ENCODE assay signal across 15 cellular contexts in the genomic region with DNA sequence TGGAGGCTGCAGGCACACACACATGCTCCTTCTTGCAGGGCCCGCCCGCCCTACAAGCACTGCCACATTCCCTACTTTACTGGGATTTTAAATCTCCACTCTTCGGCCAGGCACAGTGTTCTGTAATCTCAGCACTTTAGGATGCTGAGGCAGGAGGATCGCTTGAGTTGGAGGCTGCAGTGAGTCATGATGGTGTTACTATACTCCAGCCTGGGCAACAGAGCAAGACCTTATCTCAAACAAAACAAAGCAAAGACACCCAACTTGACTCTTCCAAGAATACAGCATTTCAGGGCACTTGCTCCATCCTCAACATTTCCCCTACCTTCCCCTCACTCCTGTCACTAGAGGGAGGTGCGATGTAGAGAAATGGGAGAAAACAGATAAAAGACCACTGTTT.
A peak's percentile ranks its signal among the peaks of the same experiment; 100 is the strongest.
DNase-seq lines count a peak whose midpoint lies in the region; ATAC-seq and TF ChIP-seq lines count a peak whose summit lies in the region.
"Had no signal": no experiment of that assay in that cellular context is flagged by ENCODE, and none has a peak within 500 bp of the region (broad histone marks: within the 10 kb centered on the region; RNA-seq: fewer than 3 reads in every experiment).

No MANE protein-coding gene starts in this region.

- no peaks in the 10 kb centered on the region for H3K27me3 ChIP-seq in brain microvascular endothelial cell (replicated peaks)
- H3K27me3 ChIP-seq: BLaER1 treated with 17β-estradiol and CSF1 and Interleukin-3, amounts not matched to agents 10 nM and 100 nM had no signal

- no peak for TF ChIP-seq CTCF in brain microvascular endothelial cell (IDR thresholded peaks at IDR 0.05; ENCODE audit: low read depth, low read length, missing control alignments)

- H3K9me3 Mint-ChIP-seq in stimulated activated memory B cell treated with anti-CD40 and anti-IgM and Interleukin-4, amounts not matched to agents 10 μg/mL and 1 μg/mL and 100 μg/mL, for 72 hours, result no peaks in the 10 kb centered on the region
- H3K9me3 Mint-ChIP-seq: CD4-positive, alpha-beta T cell had no signal

- H3K4me3 ChIP-seq in brain microvascular endothelial cell (ENCODE audit: low read depth, low read length), result no peak overlapping the region
- H3K4me3 ChIP-seq: BLaER1 treated with 17β-estradiol and CSF1 and Interleukin-3, amounts not matched to agents 10 nM and 100 nM; K562 had no signal

- H3K27me3 Mint-ChIP-seq in stimulated activated memory B cell treated with anti-CD40 and anti-IgM and Interleukin-4, amounts not matched to agents 10 μg/mL and 1 μg/mL and 100 μg/mL, for 72 hours, result peaks cover 41% of the 10 kb centered on the region

- no peak overlapping the region for H3K4me3 Mint-ChIP-seq in stimulated activated memory B cell treated with anti-CD40 and anti-IgM and Interleukin-4, amounts not matched to agents 10 μg/mL and 1 μg/mL and 100 μg/mL, for 72 hours
- H3K4me3 Mint-ChIP-seq: CD4-positive, alpha-beta T cell had no signal

- in situ Hi-C loops in brain microvascular endothelial cell (cut with HindIII; ENCODE audit: low pct_ligation_motif_present, low sequenced_read_pairs), result no loop called here

- H3K4me1 Mint-ChIP-seq in stimulated activated memory B cell treated with anti-CD40 and anti-IgM and Interleukin-4, amounts not matched to agents 10 μg/mL and 1 μg/mL and 100 μg/mL, for 72 hours, result no peaks in the 10 kb centered on the region

- H3K27ac ChIP-seq in brain microvascular endothelial cell, result no peak overlapping the region
- H3K27ac ChIP-seq: BLaER1 treated with 17β-estradiol and CSF1 and Interleukin-3, amounts not matched to agents 10 nM and 100 nM had no signal

- no peaks in the 10 kb centered on the region for H3K36me3 Mint-ChIP-seq in stimulated activated memory B cell treated with anti-CD40 and anti-IgM and Interleukin-4, amounts not matched to agents 10 μg/mL and 1 μg/mL and 100 μg/mL, for 72 hours

- H3K36me3 ChIP-seq in brain microvascular endothelial cell (replicated peaks), result no peaks in the 10 kb centered on the region
- H3K36me3 ChIP-seq: BLaER1 treated with 17β-estradiol and CSF1 and Interleukin-3, amounts not matched to agents 10 nM and 100 nM had no signal

- peak; percentile 24 for ATAC-seq in esophagus mucosa
- ATAC-seq in stimulated activated memory B cell treated with anti-CD40 and anti-IgM and Interleukin-4, amounts not matched to agents 10 μg/mL and 1 μg/mL and 100 μg/mL, for 72 hours, result peak; percentile 25
- no peak for ATAC-seq in GM19467 (IDR thresholded peaks at IDR 0.05; ENCODE audit: unreplicated experiment)
- ATAC-seq: HCT116, K562 had no signal

- H3K27ac Mint-ChIP-seq in stimulated activated memory B cell treated with anti-CD40 and anti-IgM and Interleukin-4, amounts not matched to agents 10 μg/mL and 1 μg/mL and 100 μg/mL, for 72 hours, result no peak overlapping the region
- H3K27ac Mint-ChIP-seq: CD4-positive, alpha-beta T cell had no signal

- DNase-seq in brain microvascular endothelial cell (peak; percentile 71), kidney glomerular epithelial cell (lab: John Stamatoyannopoulos, UW) (peak; percentile 9), anterior cingulate cortex (lab: John Stamatoyannopoulos, UW) (no peak), DMS114 treated with DMSO at 0.1 percent for 48 hours (lab: John Stamatoyannopoulos, UW; ENCODE audit: unreplicated experiment) (no peak)
- DNase-seq: ACHN; CD4-positive, alpha-beta T cell; DMS153; DND-41; GDM1 had no signal

Comparison
In these comparisons a context has a peak if more than half of its experiments do, and no peak if none do; other contexts are left out.
1. DNase-seq: peak in brain microvascular endothelial cell (single experiment) and kidney glomerular epithelial cell (single experiment); none in anterior cingulate cortex (0 of 58) and DMS114 treated with DMSO at 0.1 percent for 48 hours (single experiment).